In the genomic region with DNA sequence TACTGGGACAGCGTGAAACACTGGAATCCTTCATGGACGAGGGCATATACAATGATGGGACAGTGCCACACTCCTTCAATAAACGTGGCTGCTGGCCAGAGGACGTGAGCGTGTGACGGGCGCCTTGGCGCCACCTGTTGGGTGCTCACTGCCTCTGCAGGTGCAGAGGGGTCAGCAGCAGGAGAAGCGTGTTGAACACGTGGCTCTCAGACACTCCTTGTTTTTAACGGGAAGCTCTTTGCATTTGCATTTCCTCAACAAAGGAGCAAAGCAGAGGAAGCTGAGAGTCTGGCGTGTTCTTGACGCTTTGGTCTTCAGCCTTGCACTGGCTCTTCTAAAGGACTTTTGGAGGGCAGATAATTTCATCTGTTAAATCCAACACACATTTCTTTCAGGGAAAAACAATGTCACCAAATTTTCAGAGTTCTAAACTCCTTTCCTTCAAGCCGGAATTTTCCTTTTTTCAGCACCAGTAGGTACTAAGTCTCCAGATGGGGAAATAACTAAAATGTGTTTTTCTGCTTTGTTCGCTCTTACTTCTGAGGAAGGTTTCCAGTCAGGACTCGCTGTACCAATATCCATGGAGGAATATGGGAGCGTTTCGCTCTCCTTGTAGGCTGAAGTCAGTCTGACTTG, we compare ENCODE assay signal across 8 cellular contexts. TPM values are rescaled to one million over a fixed set of nuclear protein-coding genes. Genes with fewer than 3 reads are reported as not detected.
DNase-seq lines count a peak whose midpoint lies in the region; ATAC-seq and TF ChIP-seq lines count a peak whose summit lies in the region.

No MANE protein-coding gene starts in this region.

- H3K27ac ChIP-seq in fibroblast of lung (ENCODE audit: insufficient read depth, low read length), result no peak overlapping the region

- no peaks in the 10 kb centered on the region for H3K4me1 ChIP-seq in fibroblast of lung (ENCODE audit: control insufficient read depth, extremely low read depth, insufficient read depth, low read length)

- in situ Hi-C loops in KBM-7 (cut with MboI; ENCODE audit: low pct_unique_long_range_greater_than_20kb, low sequenced_read_pairs), result no loop called here

- H2AFZ ChIP-seq in fibroblast of lung (ENCODE audit: low read length), result no peak overlapping the region

- peaks cover 19 to 23% of the 10 kb centered on the region in 2 donors for H3K4me1 Mint-ChIP-seq in natural killer cell treated with Interleukin-12 subunit alpha and Interleukin-12 subunit beta and Interleukin-15 and Interleukin-18, amount 100 ng/mL, for 72 hours (ENCODE audit: low read depth in 2 of 2)

- peak in 1 of 2 donors; percentile 22 for ATAC-seq in natural killer cell treated with Interleukin-12 subunit alpha and Interleukin-12 subunit beta and Interleukin-15 and Interleukin-18, amount 100 ng/mL, for 72 hours
- ATAC-seq in GM21825 (IDR thresholded peaks at IDR 0.05; ENCODE audit: unreplicated experiment), result no peak

- peak; percentile 78 to 98 for TF ChIP-seq CTCF in fibroblast of lung (conservative IDR thresholded peaks at IDR 0.05 in 1 of 2, IDR thresholded peaks at IDR 0.05 in 1 of 2; ENCODE audit: low read depth in 1 of 2, low read length in 2 of 2)

- H3K9ac ChIP-seq in fibroblast of lung (ENCODE audit: insufficient read depth, low read length), result no peak overlapping the region

- no peaks in the 10 kb centered on the region for H3K27me3 ChIP-seq in fibroblast of lung (ENCODE audit: control insufficient read depth, insufficient read depth, low read length)

- H4K20me1 ChIP-seq in fibroblast of lung (ENCODE audit: control insufficient read depth, extremely low read depth, insufficient read depth, low read length), result no peaks in the 10 kb centered on the region

- H3K9me3 Mint-ChIP-seq in natural killer cell treated with Interleukin-12 subunit alpha and Interleukin-12 subunit beta and Interleukin-15 and Interleukin-18, amount 100 ng/mL, for 72 hours, result no peaks in the 10 kb centered on the region

- H3K36me3 Mint-ChIP-seq in natural killer cell treated with Interleukin-12 subunit alpha and Interleukin-12 subunit beta and Interleukin-15 and Interleukin-18, amount 100 ng/mL, for 72 hours, result no peaks in the 10 kb centered on the region

- no peak overlapping the region for H3K4me3 ChIP-seq in fibroblast of lung (replicated peaks in 1 of 4; ENCODE audit: control extremely low read depth in 1 of 4, insufficient read depth in 1 of 4, low read depth in 3 of 4, low read length in 4 of 4)

- no peak overlapping the region for H3K4me3 Mint-ChIP-seq in natural killer cell treated with Interleukin-12 subunit alpha and Interleukin-12 subunit beta and Interleukin-15 and Interleukin-18, amount 100 ng/mL, for 72 hours

- H3K36me3 ChIP-seq in fibroblast of lung (ENCODE audit: control insufficient read depth, insufficient read depth, low read length), result peaks cover 15% of the 10 kb centered on the region

- no peaks in the 10 kb centered on the region for H3K27me3 Mint-ChIP-seq in natural killer cell treated with Interleukin-12 subunit alpha and Interleukin-12 subunit beta and Interleukin-15 and Interleukin-18, amount 100 ng/mL, for 72 hours

- H3K27ac Mint-ChIP-seq in natural killer cell treated with Interleukin-12 subunit alpha and Interleukin-12 subunit beta and Interleukin-15 and Interleukin-18, amount 100 ng/mL, for 72 hours, result peak overlapping the region in 1 of 2 donors; percentile 16

- DNase-seq in DMS53 treated with DMSO at 0.1 percent for 48 hours (lab: John Stamatoyannopoulos, UW; ENCODE audit: unreplicated experiment) (peak; percentile 86), KBM-7 (peak; percentile 93), RKO (ENCODE audit: low spot score) (peak; percentile 91), activated T-helper 1 cell treated with Interleukin-2 at 50 U/mL for 16 hours (ENCODE audit: low read depth) (peak; percentile 44), fibroblast of lung (ENCODE audit: low read depth in 2 of 2) (peak; percentile 57 to 83)
- peak; percentile 82 for DNase-seq in natural killer cell treated with Interleukin-12 subunit alpha and Interleukin-12 subunit beta and Interleukin-15 and Interleukin-18, amount 100 ng/mL, for 72 hours (ENCODE audit: low spot score)
- peak; percentile 48 for DNase-seq in stimulated activated naive CD4-positive, alpha-beta T cell treated with Interleukin-2 at 50 U/mL for 16 hours (lab: John Stamatoyannopoulos, UW)

- H3K79me2 ChIP-seq in fibroblast of lung (ENCODE audit: control insufficient read depth, insufficient read depth, low read length), result peaks cover 22% of the 10 kb centered on the region

- H3K4me2 ChIP-seq in fibroblast of lung (ENCODE audit: extremely low read depth, insufficient read depth, low read length), result no peak overlapping the region

- no peaks in the 10 kb centered on the region for H3K9me3 ChIP-seq in fibroblast of lung (ENCODE audit: control insufficient read depth, insufficient read depth, low read depth, low read length)

RNA-seq across cellular contexts. Expression of a gene that starts 2.9 kb away (rescaled TPM):
- total RNA-seq in fibroblast of lung, result 21.6 and 23.1 TPM in 2 replicates
- polyA plus RNA-seq in fibroblast of lung, result 13.4 and 15.9 TPM in 2 replicates
- 18.0 and 26.5 TPM in 2 replicates for polyA plus RNA-seq in fibroblast of lung (2012)
- 1.3 and 6.9 TPM in 2 replicates for polyA minus RNA-seq in fibroblast of lung (ENCODE audit: low replicate concordance)
- total RNA-seq in natural killer cell treated with Interleukin-12 subunit alpha and Interleukin-12 subunit beta and Interleukin-15 and Interleukin-18, amount 100 ng/mL, for 72 hours, result 10 to 100 TPM; 42.8 to 44.5 TPM

RNA-seq across cellular contexts. Expression of a gene that starts 41.2 kb away (rescaled TPM):
- 92.7 and 185 TPM in 2 replicates for total RNA-seq in fibroblast of lung
- 157 and 220 TPM in 2 replicates for polyA plus RNA-seq in fibroblast of lung
- polyA plus RNA-seq in fibroblast of lung (2012), result 88.9 and 139 TPM in 2 replicates
- polyA minus RNA-seq in fibroblast of lung (ENCODE audit: low replicate concordance), result 247 and 378 TPM in 2 replicates
- 10 to 100 TPM; 34.3 to 50.4 TPM for total RNA-seq in natural killer cell treated with Interleukin-12 subunit alpha and Interleukin-12 subunit beta and Interleukin-15 and Interleukin-18, amount 100 ng/mL, for 72 hours
